1 cellular context compared by ENCODE assay signal in the genomic region with DNA sequence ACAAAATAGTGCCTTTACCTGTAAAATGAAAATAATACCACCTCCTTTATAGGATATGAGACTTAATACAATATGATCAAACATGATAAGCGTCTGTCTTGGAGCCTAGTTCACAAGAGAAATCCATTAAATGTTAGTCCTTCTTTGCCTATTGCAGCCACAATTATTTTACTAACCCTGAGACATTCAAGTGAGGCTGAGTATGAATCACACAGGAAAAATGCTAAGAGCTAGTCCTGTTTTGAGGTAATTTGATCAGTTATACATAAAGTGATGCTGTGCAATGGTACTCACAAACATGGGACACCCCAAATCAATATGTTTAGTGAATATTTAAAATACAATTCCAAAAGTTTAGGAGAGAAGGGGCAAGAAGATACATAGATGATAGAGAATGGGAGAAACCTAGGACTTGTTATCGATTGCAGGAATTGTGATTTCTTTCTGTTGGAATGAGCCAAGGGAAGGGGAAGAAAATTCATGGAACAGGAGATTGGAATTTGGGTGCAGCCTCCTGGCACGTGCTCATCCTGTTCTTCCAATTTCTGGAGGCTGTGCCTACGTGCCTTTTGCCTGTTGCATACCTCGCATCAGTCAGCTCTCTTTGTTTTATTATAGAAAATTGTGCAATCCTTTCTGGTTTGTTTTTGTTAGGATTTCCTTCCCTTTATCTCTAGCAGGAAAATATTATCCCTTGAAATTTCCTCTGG.
TF ChIP-seq lines count a peak whose summit lies in the region.

No MANE protein-coding gene starts in this region.

TF ChIP-seq in HEK293, 187 proteins besides CTCF, POLR2A, EP300 and RAD21 (continued from another document):
- peak; percentile 85 for TF ChIP-seq PRDM10 (tag by site-specific recombination; IDR thresholded peaks at IDR 0.05)
- TF ChIP-seq, protein P1, sequence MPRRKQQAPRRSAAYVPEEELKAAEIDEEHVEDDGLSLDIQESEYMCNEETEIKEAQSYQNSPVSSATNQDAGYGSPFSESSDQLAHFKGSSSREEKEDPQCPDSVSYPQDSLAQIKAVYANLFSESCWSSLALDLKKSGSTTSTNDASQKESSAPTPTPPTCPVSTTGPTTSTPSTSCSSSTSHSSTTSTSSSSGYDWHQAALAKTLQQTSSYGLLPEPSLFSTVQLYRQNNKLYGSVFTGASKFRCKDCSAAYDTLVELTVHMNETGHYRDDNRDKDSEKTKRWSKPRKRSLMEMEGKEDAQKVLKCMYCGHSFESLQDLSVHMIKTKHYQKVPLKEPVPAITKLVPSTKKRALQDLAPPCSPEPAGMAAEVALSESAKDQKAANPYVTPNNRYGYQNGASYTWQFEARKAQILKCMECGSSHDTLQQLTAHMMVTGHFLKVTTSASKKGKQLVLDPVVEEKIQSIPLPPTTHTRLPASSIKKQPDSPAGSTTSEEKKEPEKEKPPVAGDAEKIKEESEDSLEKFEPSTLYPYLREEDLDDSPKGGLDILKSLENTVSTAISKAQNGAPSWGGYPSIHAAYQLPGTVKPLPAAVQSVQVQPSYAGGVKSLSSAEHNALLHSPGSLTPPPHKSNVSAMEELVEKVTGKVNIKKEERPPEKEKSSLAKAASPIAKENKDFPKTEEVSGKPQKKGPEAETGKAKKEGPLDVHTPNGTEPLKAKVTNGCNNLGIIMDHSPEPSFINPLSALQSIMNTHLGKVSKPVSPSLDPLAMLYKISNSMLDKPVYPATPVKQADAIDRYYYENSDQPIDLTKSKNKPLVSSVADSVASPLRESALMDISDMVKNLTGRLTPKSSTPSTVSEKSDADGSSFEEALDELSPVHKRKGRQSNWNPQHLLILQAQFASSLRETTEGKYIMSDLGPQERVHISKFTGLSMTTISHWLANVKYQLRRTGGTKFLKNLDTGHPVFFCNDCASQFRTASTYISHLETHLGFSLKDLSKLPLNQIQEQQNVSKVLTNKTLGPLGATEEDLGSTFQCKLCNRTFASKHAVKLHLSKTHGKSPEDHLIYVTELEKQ (tag by site-specific recombination; IDR thresholded peaks at IDR 0.05; ENCODE audit: borderline replicate concordance): no peak
- no peak for TF ChIP-seq ZNF510 (tag by site-specific recombination; IDR thresholded peaks at IDR 0.05; ENCODE audit: insufficient replicate concordance)
- TF ChIP-seq SCRT2 (tag by site-specific recombination; IDR thresholded peaks at IDR 0.05): peak; percentile 97
- TF ChIP-seq ZNF747 (tag by site-specific recombination; IDR thresholded peaks at IDR 0.05): no peak
- TF ChIP-seq, protein P2, sequence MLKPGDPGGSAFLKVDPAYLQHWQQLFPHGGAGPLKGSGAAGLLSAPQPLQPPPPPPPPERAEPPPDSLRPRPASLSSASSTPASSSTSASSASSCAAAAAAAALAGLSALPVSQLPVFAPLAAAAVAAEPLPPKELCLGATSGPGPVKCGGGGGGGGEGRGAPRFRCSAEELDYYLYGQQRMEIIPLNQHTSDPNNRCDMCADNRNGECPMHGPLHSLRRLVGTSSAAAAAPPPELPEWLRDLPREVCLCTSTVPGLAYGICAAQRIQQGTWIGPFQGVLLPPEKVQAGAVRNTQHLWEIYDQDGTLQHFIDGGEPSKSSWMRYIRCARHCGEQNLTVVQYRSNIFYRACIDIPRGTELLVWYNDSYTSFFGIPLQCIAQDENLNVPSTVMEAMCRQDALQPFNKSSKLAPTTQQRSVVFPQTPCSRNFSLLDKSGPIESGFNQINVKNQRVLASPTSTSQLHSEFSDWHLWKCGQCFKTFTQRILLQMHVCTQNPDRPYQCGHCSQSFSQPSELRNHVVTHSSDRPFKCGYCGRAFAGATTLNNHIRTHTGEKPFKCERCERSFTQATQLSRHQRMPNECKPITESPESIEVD (tag by site-specific recombination; IDR thresholded peaks at IDR 0.05): peak; percentile 40; the same call in 1 of the 2 replicates
- TF ChIP-seq ZFP3 (tag by site-specific recombination; IDR thresholded peaks at IDR 0.05; ENCODE audit: low read depth): no peak
- TF ChIP-seq HOXA7 (CRISPR knock-in tag; IDR thresholded peaks at IDR 0.05; ENCODE audit: borderline replicate concordance): no peak
- TF ChIP-seq ZNF654 (tag by site-specific recombination; IDR thresholded peaks at IDR 0.05; ENCODE audit: low read depth): no peak
- TF ChIP-seq ZNF10 (tag by site-specific recombination; IDR thresholded peaks at IDR 0.05): no peak
- no peak for TF ChIP-seq ZNF548 (tag by site-specific recombination; IDR thresholded peaks at IDR 0.05)
- no peak for TF ChIP-seq ZFP37 (tag by site-specific recombination; IDR thresholded peaks at IDR 0.05)
- TF ChIP-seq ZNF571 (tag by site-specific recombination; IDR thresholded peaks at IDR 0.05): no peak
